In the genomic region with DNA sequence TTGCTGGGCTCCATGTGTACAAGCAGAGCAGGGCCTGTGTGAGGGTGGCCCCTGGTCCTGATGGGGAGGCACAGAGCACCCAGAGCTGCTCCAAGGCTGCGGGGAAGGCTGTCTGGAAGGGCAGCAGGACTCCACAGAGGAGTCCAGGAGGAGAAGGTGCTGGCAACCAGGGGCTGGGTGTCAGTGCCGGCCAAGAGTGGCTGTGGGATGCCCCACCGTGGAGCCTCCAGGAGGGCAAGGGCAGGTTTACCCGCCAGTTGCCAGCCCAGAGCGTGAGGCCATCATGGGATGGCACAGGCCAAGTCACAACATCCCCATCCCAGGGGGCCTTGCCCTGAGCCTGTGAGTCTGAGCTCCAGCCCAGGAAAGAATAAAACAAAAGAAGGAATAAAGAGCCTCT, we compare ENCODE assay signal across 23 cellular contexts.
DNase-seq lines count a peak whose midpoint lies in the region; ATAC-seq, FAIRE-seq and TF ChIP-seq lines count a peak whose summit lies in the region.
"Had no signal": no experiment of that assay in that cellular context is flagged by ENCODE, and none has a peak within 500 bp of the region (broad histone marks: within the 10 kb centered on the region; RNA-seq: fewer than 3 reads in every experiment).

No MANE protein-coding gene starts in this region.

- TF ChIP-seq EP300 in GM12878 (IDR thresholded peaks at IDR 0.05; ENCODE audit: borderline replicate concordance in 1 of 2, control insufficient read depth in 1 of 2, low read depth in 2 of 2, low read length in 2 of 2), result no peak

- no peak for FAIRE-seq in GM12878 (lab: Jason Lieb, UNC)
- FAIRE-seq: A549, GM12892 had no signal

- H3K9me3 Mint-ChIP-seq in nephron progenitor cell, result peaks cover 3% of the 10 kb centered on the region
- H3K9me3 Mint-ChIP-seq in stimulated activated effector memory CD8-positive, alpha-beta T cell treated with anti-CD3 and anti-CD28 coated beads, Interleukin-12 subunit alpha, Interleukin-12 subunit beta, amount 100 ng/mL, for 72 hours, result no peaks in the 10 kb centered on the region
- H3K9me3 Mint-ChIP-seq: GM23338 had no signal

- no peaks in the 10 kb centered on the region for H4K20me1 ChIP-seq in GM12878 (ENCODE audit: control insufficient read depth, insufficient read depth)
- H4K20me1 ChIP-seq: BLaER1 treated with 17β-estradiol and CSF1 and Interleukin-3, amounts not matched to agents 10 nM and 100 nM had no signal

- H3K36me3 ChIP-seq in GM12878 (ENCODE audit: control insufficient read depth in 2 of 2, insufficient read depth in 2 of 2, low read length in 1 of 2), result peaks cover 0 to 4% of the 10 kb centered on the region in 2 experiments; a peak in 3 of 4 replicates
- H3K36me3 ChIP-seq: BE2C; BLaER1 treated with 17β-estradiol and CSF1 and Interleukin-3, amounts not matched to agents 10 nM and 100 nM had no signal

- H2AFZ ChIP-seq in GM12878 (ENCODE audit: control insufficient read depth, low read depth, low read length), result no peak overlapping the region
- H2AFZ ChIP-seq: GM23338 had no signal

- intact Hi-C loops in GM12878 (cut with micrococcal nuclease; ENCODE audit: unreplicated experiment), result no loop called here

- H3K4me2 ChIP-seq in GM12878 (ENCODE audit: control insufficient read depth, insufficient read depth), result no peak overlapping the region
- H3K4me2 ChIP-seq: A549; BLaER1 treated with 17β-estradiol and CSF1 and Interleukin-3, amounts not matched to agents 10 nM and 100 nM; GM23338 had no signal

- in situ Hi-C loops in GM12878 (cut with MboI), result no loop called here

- no peak overlapping the region for H3K9ac ChIP-seq in GM12878 (ENCODE audit: control insufficient read depth, insufficient read depth, low read length)
- H3K9ac ChIP-seq: BLaER1 treated with 17β-estradiol and CSF1 and Interleukin-3, amounts not matched to agents 10 nM and 100 nM had no signal

- peaks cover 20% of the 10 kb centered on the region for H3K4me1 Mint-ChIP-seq in nephron progenitor cell
- H3K4me1 Mint-ChIP-seq in stimulated activated effector memory CD8-positive, alpha-beta T cell treated with anti-CD3 and anti-CD28 coated beads, Interleukin-12 subunit alpha, Interleukin-12 subunit beta, amount 100 ng/mL, for 72 hours, result no peaks in the 10 kb centered on the region
- H3K4me1 Mint-ChIP-seq: CD4-positive, alpha-beta memory T cell; GM23338; H9 had no signal

- POLR2A ChIA-PET in GM12878 (lab: Charles Lee), result no interaction called here

- H3K27ac Mint-ChIP-seq in nephron progenitor cell, result peak overlapping the region; percentile 53
- H3K27ac Mint-ChIP-seq in stimulated activated effector memory CD8-positive, alpha-beta T cell treated with anti-CD3 and anti-CD28 coated beads, Interleukin-12 subunit alpha, Interleukin-12 subunit beta, amount 100 ng/mL, for 72 hours, result no peak overlapping the region
- H3K27ac Mint-ChIP-seq: CD14-positive monocyte; CD4-positive, alpha-beta memory T cell; GM23338; H9 had no signal

- no peaks in the 10 kb centered on the region for H3K27me3 ChIP-seq in GM12878 (replicated peaks in 1 of 2; ENCODE audit: control insufficient read depth in 2 of 2, insufficient read depth in 2 of 2, low read length in 1 of 2)
- H3K27me3 ChIP-seq: BE2C; BLaER1 treated with 17β-estradiol and CSF1 and Interleukin-3, amounts not matched to agents 10 nM and 100 nM had no signal

- no peak for TF ChIP-seq RAD21 in GM12878 (IDR thresholded peaks at IDR 0.05; ENCODE audit: insufficient read depth, low read depth, low read length)

- 48% methylated on average over 5 of the region's 5 CpGs for WGBS in GM12878 (ENCODE audit: insufficient coverage, insufficient replicate concordance, low lambda C conversion rate, missing lambda C conversion rate)

- no peak overlapping the region for H3K4me3 ChIP-seq in GM12878
- H3K4me3 ChIP-seq: A549; BLaER1 treated with 17β-estradiol and CSF1 and Interleukin-3, amounts not matched to agents 10 nM and 100 nM; GM23338 had no signal

- no peaks in the 10 kb centered on the region for H3K79me2 ChIP-seq in GM12878 (ENCODE audit: control insufficient read depth, insufficient read depth, low read length)

- RAD21 ChIA-PET in GM12878 (lab: Charles Lee; ENCODE audit: unreplicated experiment), result no interaction called here

- no peaks in the 10 kb centered on the region for H3K9me3 ChIP-seq in GM12878 (replicated peaks; ENCODE audit: control insufficient read depth, insufficient read depth, low read length)
- H3K9me3 ChIP-seq: BE2C had no signal

- no peak for DNase-seq in GM12878 (ENCODE audit: low read depth, low spot score)
- no peak for DNase-seq in nephron progenitor cell
- DNase-seq in stimulated activated effector memory CD8-positive, alpha-beta T cell treated with anti-CD3 and anti-CD28 coated beads, Interleukin-12 subunit alpha, Interleukin-12 subunit beta, amount 100 ng/mL, for 72 hours (ENCODE audit: low spot score in 2 of 2), result no peak
- DNase-seq in cerebellar cortex (ENCODE audit: low spot score), result no peak
- no peak for DNase-seq in NCI-H524 treated with DMSO at 0.1 percent for 48 hours (lab: John Stamatoyannopoulos, UW)
- DNase-seq: 8988T; ACHN; AML-193; BE2C; Calu3; CD4-positive, alpha-beta memory T cell; COR-L47; DMS53; DMS79 treated with DMSO at 0.1 percent for 48 hours; GF-D8; H9 had no signal

- CTCF ChIA-PET in GM12878 (lab: Yijun Ruan, JAX), result interaction anchor here (1.1 kb wide), 1 partner anchor 20 kb away, joined by 3 read pairs; no protein-coding TSS in a partner anchor

- peaks cover 4% of the 10 kb centered on the region for H3K36me3 Mint-ChIP-seq in nephron progenitor cell (ENCODE audit: low read depth)
- H3K36me3 Mint-ChIP-seq in stimulated activated effector memory CD8-positive, alpha-beta T cell treated with anti-CD3 and anti-CD28 coated beads, Interleukin-12 subunit alpha, Interleukin-12 subunit beta, amount 100 ng/mL, for 72 hours, result no peaks in the 10 kb centered on the region
- H3K36me3 Mint-ChIP-seq: CD14-positive monocyte; CD4-positive, alpha-beta memory T cell had no signal

- H3K27ac ChIP-seq in GM12878 (ENCODE audit: control insufficient read depth, insufficient read depth), result no peak overlapping the region
- H3K27ac ChIP-seq: A549; BLaER1 treated with 17β-estradiol and CSF1 and Interleukin-3, amounts not matched to agents 10 nM and 100 nM had no signal

- TF ChIP-seq CTCF in GM12878 (IDR thresholded peaks at IDR 0.05 in 2 of 3, conservative IDR thresholded peaks at IDR 0.05 in 1 of 3; ENCODE audit: control insufficient read depth in 2 of 3, extremely low read depth in 1 of 3, insufficient read depth in 1 of 3, low read depth in 3 of 3, low read length in 3 of 3) (no peak), nephron progenitor cell (IDR thresholded peaks at IDR 0.05) (no peak)

- no peak overlapping the region for H3K4me3 Mint-ChIP-seq in nephron progenitor cell
- no peak overlapping the region for H3K4me3 Mint-ChIP-seq in stimulated activated effector memory CD8-positive, alpha-beta T cell treated with anti-CD3 and anti-CD28 coated beads, Interleukin-12 subunit alpha, Interleukin-12 subunit beta, amount 100 ng/mL, for 72 hours
- H3K4me3 Mint-ChIP-seq: CD14-positive monocyte; CD4-positive, alpha-beta memory T cell; GM23338; H9 had no signal

- no peak for ATAC-seq in GM12878
- peak; percentile 14 for ATAC-seq in stimulated activated effector memory CD8-positive, alpha-beta T cell treated with anti-CD3 and anti-CD28 coated beads, Interleukin-12 subunit alpha, Interleukin-12 subunit beta, amount 100 ng/mL, for 72 hours
- ATAC-seq in GM21619 (IDR thresholded peaks at IDR 0.05; ENCODE audit: unreplicated experiment), result no peak
- ATAC-seq: A549, GM23338, HCT116 had no signal

- SMC1A ChIA-PET in GM12878 (lab: Charles Lee; ENCODE audit: uncharacterized antibody, unreplicated experiment), result interaction anchor here (0.6 kb wide), 1 partner anchor 208 kb away, joined by 3 read pairs; no protein-coding TSS in a partner anchor

- H3K4me1 ChIP-seq in GM12878 (ENCODE audit: control insufficient read depth, insufficient read depth, low read length), result peaks cover 3% of the 10 kb centered on the region; the same call in 1 of the 2 replicates
- H3K4me1 ChIP-seq: A549, BE2C had no signal

- H3K27me3 Mint-ChIP-seq in nephron progenitor cell (ENCODE audit: low read depth, poor library complexity), result peaks cover 8% of the 10 kb centered on the region

- no TSS peak for BruUV-seq in GM12878 (replicated peaks; lab: Mats Ljungman, UMichigan)

- TF ChIP-seq POLR2A in GM12878 (IDR thresholded peaks at IDR 0.05; ENCODE audit: low read depth, low read length), result 0 out of 2 replicates have a peak, but pooled peaks have one; percentile 23

TF ChIP-seq in GM12878, 131 proteins besides CTCF, POLR2A, EP300 and RAD21 (continues in another document):
- TF ChIP-seq EGR1 (IDR thresholded peaks at IDR 0.05; ENCODE audit: borderline replicate concordance in 1 of 2, low read depth in 2 of 2, low read length in 2 of 2), result no peak
- no peak for TF ChIP-seq BRCA1 (IDR thresholded peaks at IDR 0.05; ENCODE audit: low read depth, low read length)
- TF ChIP-seq, protein P1, sequence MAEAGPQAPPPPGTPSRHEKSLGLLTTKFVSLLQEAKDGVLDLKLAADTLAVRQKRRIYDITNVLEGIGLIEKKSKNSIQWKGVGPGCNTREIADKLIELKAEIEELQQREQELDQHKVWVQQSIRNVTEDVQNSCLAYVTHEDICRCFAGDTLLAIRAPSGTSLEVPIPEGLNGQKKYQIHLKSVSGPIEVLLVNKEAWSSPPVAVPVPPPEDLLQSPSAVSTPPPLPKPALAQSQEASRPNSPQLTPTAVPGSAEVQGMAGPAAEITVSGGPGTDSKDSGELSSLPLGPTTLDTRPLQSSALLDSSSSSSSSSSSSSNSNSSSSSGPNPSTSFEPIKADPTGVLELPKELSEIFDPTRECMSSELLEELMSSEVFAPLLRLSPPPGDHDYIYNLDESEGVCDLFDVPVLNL (IDR thresholded peaks at IDR 0.05; ENCODE audit: low read depth, low read length), result no peak
